17 cellular contexts compared by ENCODE assay signal in the genomic region with DNA sequence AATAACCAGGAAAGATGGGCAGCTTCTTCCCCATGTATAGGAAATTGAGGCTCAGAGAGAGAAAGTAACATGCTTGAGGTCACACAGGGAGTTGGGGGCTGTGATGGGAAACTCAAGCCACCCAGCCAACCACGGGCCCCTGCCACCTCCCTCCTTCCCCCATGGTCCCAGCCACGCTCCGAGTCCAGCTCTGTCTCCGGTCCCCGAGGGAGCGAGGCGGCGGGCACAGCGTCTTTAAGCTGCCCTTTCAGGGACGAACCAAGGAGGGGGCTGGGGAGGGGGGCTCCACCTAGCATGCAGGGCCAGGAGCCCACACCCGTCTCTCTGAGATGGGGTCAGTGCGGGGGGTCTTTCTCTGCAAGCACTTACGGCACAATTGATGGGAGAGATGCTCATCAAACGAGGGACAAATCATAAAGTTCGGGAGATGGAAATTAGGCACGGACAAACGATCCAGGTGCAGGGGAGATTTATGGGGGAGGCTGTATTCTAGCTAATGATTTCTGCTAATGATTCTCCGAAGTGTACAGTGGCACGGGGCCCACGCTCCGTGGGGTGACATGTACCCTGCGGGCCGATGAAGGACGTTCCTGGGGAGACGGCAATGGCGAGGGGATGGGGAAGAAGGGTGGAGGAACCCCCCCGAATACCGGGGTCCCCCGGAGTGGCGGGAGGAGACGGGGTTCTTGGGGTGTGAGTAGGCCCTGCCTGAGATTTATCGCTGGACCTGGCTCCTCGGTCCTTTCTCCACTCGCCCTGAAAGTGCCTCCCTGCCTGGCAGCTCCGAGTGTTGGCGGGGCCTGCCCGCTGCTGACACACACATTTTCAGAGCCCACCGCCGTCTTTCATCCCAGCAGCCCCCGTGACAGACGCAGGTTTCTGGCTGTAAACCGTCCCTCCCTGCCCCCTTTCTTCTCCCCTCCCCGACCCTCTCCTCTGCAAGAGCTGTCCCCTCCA. TPM values are rescaled to one million over a fixed set of nuclear protein-coding genes. Genes with fewer than 3 reads are reported as not detected.
DNase-seq lines count a peak whose midpoint lies in the region; ATAC-seq, FAIRE-seq and TF ChIP-seq lines count a peak whose summit lies in the region.
"Had no signal": no experiment of that assay in that cellular context is flagged by ENCODE, and none has a peak within 500 bp of the region (broad histone marks: within the 10 kb centered on the region; RNA-seq: fewer than 3 reads in every experiment).

No MANE protein-coding gene starts in this region.

- no peak overlapping the region for H3K56ac ChIP-seq in H1 (replicated peaks; ENCODE audit: insufficient read length, low read depth, low read length)

- no peaks in the 10 kb centered on the region for H3K79me1 ChIP-seq in H1 (ENCODE audit: low read depth, low read length)

- no peak for TF ChIP-seq POLR2A in body of pancreas (IDR thresholded peaks at IDR 0.05)
- no peak for TF ChIP-seq POLR2A in H1 (IDR thresholded peaks at IDR 0.05; ENCODE audit: control extremely low read depth in 1 of 2, low read depth in 2 of 2, low read length in 2 of 2)
- no peak for TF ChIP-seq POLR2A in Peyer's patch (IDR thresholded peaks at IDR 0.05)

- no peak overlapping the region for H3K23ac ChIP-seq in H1 (ENCODE audit: insufficient read length)

- DNase-seq in body of pancreas (peak; percentile 32 to 58 (median 44)), H1 (ENCODE audit: low read depth in 1 of 2, low spot score in 2 of 2) (no peak), neural progenitor cell (ENCODE audit: low spot score) (no peak), pancreas (peak in 2 of 6 donors; percentile 29 to 54), Peyer's patch (no peak)
- DNase-seq: C1 segment of cervical spinal cord; Caco-2; CD4-positive, alpha-beta memory T cell; DMS153; DND-41; H9 had no signal

- H3K27ac Mint-ChIP-seq in neural progenitor cell = peak overlapping the region; percentile 62
- H3K27ac Mint-ChIP-seq: CD4-positive, alpha-beta memory T cell; H9 had no signal

- no peaks in the 10 kb centered on the region for H3K27me3 ChIP-seq in body of pancreas
- H3K27me3 ChIP-seq in H1 (replicated peaks in 1 of 4; ENCODE audit: control insufficient read depth in 3 of 4, extremely low read depth in 1 of 4, insufficient read depth in 3 of 4, low read length in 3 of 4) = no peaks in the 10 kb centered on the region; a peak in 1 of 7 replicates
- no peaks in the 10 kb centered on the region for H3K27me3 ChIP-seq in neural progenitor cell
- no peaks in the 10 kb centered on the region for H3K27me3 ChIP-seq in pancreas
- no peaks in the 10 kb centered on the region for H3K27me3 ChIP-seq in Peyer's patch

- H3K9me3 ChIP-seq in body of pancreas (no peaks in the 10 kb centered on the region), H1 (ENCODE audit: insufficient read depth in 2 of 2, low read depth in 1 of 2, low read length in 1 of 2) (no peaks in the 10 kb centered on the region), neural progenitor cell (ENCODE audit: low read depth) (no peaks in the 10 kb centered on the region), pancreas (no peaks in the 10 kb centered on the region), Peyer's patch (no peaks in the 10 kb centered on the region)
- H3K9me3 ChIP-seq: Caco-2 had no signal

- H3K9ac ChIP-seq in H1 (replicated peaks in 1 of 4; ENCODE audit: extremely low read depth in 1 of 4, low read depth in 3 of 4, low read length in 3 of 4) (no peak overlapping the region), neural progenitor cell (no peak overlapping the region)

- H3K36me3 ChIP-seq in body of pancreas (replicated peaks in 1 of 2; ENCODE audit: insufficient read depth in 1 of 2, low read depth in 2 of 2) = no peaks in the 10 kb centered on the region
- H3K36me3 ChIP-seq in H1 (ENCODE audit: control insufficient read depth in 2 of 4, insufficient read depth in 4 of 4, low read length in 3 of 4) = no peaks in the 10 kb centered on the region
- no peaks in the 10 kb centered on the region for H3K36me3 ChIP-seq in neural progenitor cell
- no peaks in the 10 kb centered on the region for H3K36me3 ChIP-seq in pancreas
- H3K36me3 ChIP-seq in Peyer's patch = no peaks in the 10 kb centered on the region

- H4K20me1 ChIP-seq in H1 (replicated peaks in 1 of 2; ENCODE audit: control insufficient read depth in 1 of 2, insufficient read depth in 2 of 2, low read length in 2 of 2) (no peaks in the 10 kb centered on the region), neural progenitor cell (ENCODE audit: low read depth) (no peaks in the 10 kb centered on the region)

- H3K27ac ChIP-seq in body of pancreas (no peak overlapping the region), H1 (ENCODE audit: low read depth, low read length) (no peak overlapping the region), neural progenitor cell (no peak overlapping the region), pancreas (no peak overlapping the region), Peyer's patch (no peak overlapping the region)

- H2BK120ac ChIP-seq in H1 (replicated peaks; ENCODE audit: low read depth, low read length) = no peak overlapping the region

- 51 to 63% methylated on average over 43 of the region's 43 CpGs for WGBS in body of pancreas, 2 donors
- 93% methylated on average over 35 of the region's 43 CpGs; no CpG with 5 or more reads in 1 of the 2 experiments for WGBS in H1 (ENCODE audit: extremely low coverage in 1 of 2, insufficient coverage in 1 of 2, insufficient read length in 1 of 2, insufficient replicate concordance in 2 of 2, low coverage in 1 of 2, low lambda C conversion rate in 2 of 2, missing lambda C conversion rate in 1 of 2), 2 experiments
- 46 to 49% methylated on average over 39 to 43 of the region's 43 CpGs for WGBS in pancreas, 2 donors

- H3K4me3 ChIP-seq in body of pancreas = no peak overlapping the region
- no peak overlapping the region for H3K4me3 ChIP-seq in H1 (ENCODE audit: extremely low read depth in 1 of 4, insufficient read depth in 2 of 4, low read depth in 3 of 4, low read length in 4 of 4)
- no peak overlapping the region for H3K4me3 ChIP-seq in neural progenitor cell
- H3K4me3 ChIP-seq in pancreas = no peak overlapping the region
- H3K4me3 ChIP-seq in Peyer's patch = no peak overlapping the region

- ATAC-seq in body of pancreas (peak; percentile 69), pancreas (peak in 3 of 4 donors; percentile 26 to 73 (median 65)), HG02870 (IDR thresholded peaks at IDR 0.05; ENCODE audit: unreplicated experiment) (no peak), GM21619 (IDR thresholded peaks at IDR 0.05; ENCODE audit: unreplicated experiment) (no peak), GM19324 (IDR thresholded peaks at IDR 0.05; ENCODE audit: low FRiP score, unreplicated experiment) (no peak)
- ATAC-seq: HCT116 had no signal

- H3F3A ChIP-seq in neural progenitor cell (ENCODE audit: low read depth) = peaks cover 11% of the 10 kb centered on the region

- no peaks in the 10 kb centered on the region for H3K36me3 Mint-ChIP-seq in neural progenitor cell
- H3K36me3 Mint-ChIP-seq: CD4-positive, alpha-beta memory T cell had no signal

- no peak overlapping the region for H3K18ac ChIP-seq in H1 (ENCODE audit: extremely low read depth, low read length)

- no peak overlapping the region for H2AK5ac ChIP-seq in H1 (ENCODE audit: low read depth, low read length)

- peaks cover 24% of the 10 kb centered on the region for H3K27me3 Mint-ChIP-seq in neural progenitor cell (ENCODE audit: insufficient read depth, low read depth)

- H2BK5ac ChIP-seq in H1 (ENCODE audit: low read depth, low read length) = no peak overlapping the region

- FAIRE-seq in H1 (lab: Jason Lieb, UNC) = no peak
- no peak for FAIRE-seq in pancreas (lab: Jason Lieb, UNC)
- FAIRE-seq: G401.6, GM12892 had no signal

- no peak overlapping the region for H4K5ac ChIP-seq in H1 (ENCODE audit: insufficient read length, low read depth, low read length)

- peaks cover 42% of the 10 kb centered on the region for H3K4me1 Mint-ChIP-seq in neural progenitor cell

- H2BK12ac ChIP-seq in H1 (ENCODE audit: low read depth, low read length) = no peak overlapping the region

- H2AFZ ChIP-seq in H1 (ENCODE audit: low read length) (no peak overlapping the region), neural progenitor cell (replicated peaks) (no peak overlapping the region)

- no peak overlapping the region for H3K4me2 ChIP-seq in H1 (ENCODE audit: insufficient read depth in 1 of 2, low read depth in 2 of 2, low read length in 2 of 2)
- no peak overlapping the region for H3K4me2 ChIP-seq in neural progenitor cell

- POLR2A ChIA-PET in H1 (lab: Charles Lee; ENCODE audit: partially characterized antibody) = interaction anchor here (1.3 kb wide), 1 partner anchor 12 kb away, joined by 3 read pairs; no protein-coding TSS in a partner anchor

- H3K4ac ChIP-seq in H1 (replicated peaks; ENCODE audit: insufficient read length, low read depth, low read length) = no peak overlapping the region

- no peaks in the 10 kb centered on the region for H3K23me2 ChIP-seq in H1 (ENCODE audit: low read depth, low read length)

- no peak overlapping the region for H2BK20ac ChIP-seq in H1 (ENCODE audit: low read length)

- H4K8ac ChIP-seq in H1 (ENCODE audit: extremely low read depth, insufficient read depth, low read length) = no peak overlapping the region; the same call in 1 of the 2 replicates

- no peak for TF ChIP-seq RAD21 in H1 (IDR thresholded peaks at IDR 0.05 in 1 of 2, conservative IDR thresholded peaks at IDR 0.05 in 1 of 2; ENCODE audit: low read depth in 2 of 2, low read length in 2 of 2)

- H2BK15ac ChIP-seq in H1 (ENCODE audit: low read length) = 0 out of 2 replicates have a peak overlapping the region, but pooled peaks have one; percentile 61

- H3K14ac ChIP-seq in H1 (ENCODE audit: insufficient read length) = no peak overlapping the region

- CTCF ChIA-PET in H1 (lab: Charles Lee; ENCODE audit: partially characterized antibody) = interaction anchor here (0.6 to 2.2 kb wide), 6 partner anchors 8 to 121 kb away, joined by 3 to 6 read pairs (median 3); no protein-coding TSS in a partner anchor

- H3K4me1 ChIP-seq in body of pancreas = peaks cover 13% of the 10 kb centered on the region
- peaks cover 0 to 15% (median 3%) of the 10 kb centered on the region in 4 experiments; a peak in 6 of 7 replicates for H3K4me1 ChIP-seq in H1 (replicated peaks in 1 of 4; ENCODE audit: control insufficient read depth in 3 of 4, insufficient read depth in 4 of 4, low read length in 3 of 4)
- peaks cover 26% of the 10 kb centered on the region for H3K4me1 ChIP-seq in neural progenitor cell
- no peaks in the 10 kb centered on the region for H3K4me1 ChIP-seq in pancreas
- peaks cover 0 to 5% (median 0%) of the 10 kb centered on the region in 4 donors for H3K4me1 ChIP-seq in Peyer's patch
- H3K4me1 ChIP-seq: Caco-2 had no signal

- no peak for TF ChIP-seq CTCF in body of pancreas (IDR thresholded peaks at IDR 0.05)
- no peak for TF ChIP-seq CTCF in H1 (IDR thresholded peaks at IDR 0.05; ENCODE audit: control extremely low read depth in 1 of 3, insufficient read depth in 1 of 3, low read depth in 1 of 3, low read length in 3 of 3)
- TF ChIP-seq CTCF in neural progenitor cell (IDR thresholded peaks at IDR 0.05) = no peak
- TF ChIP-seq CTCF in pancreas (IDR thresholded peaks at IDR 0.05) = no peak
- no peak for TF ChIP-seq CTCF in Peyer's patch (IDR thresholded peaks at IDR 0.05)

- no peak for TF ChIP-seq EP300 in H1 (IDR thresholded peaks at IDR 0.05; ENCODE audit: borderline replicate concordance in 1 of 2, low read depth in 2 of 2, low read length in 2 of 2)

- H3K9me3 Mint-ChIP-seq in neural progenitor cell = no peaks in the 10 kb centered on the region
- H3K9me3 Mint-ChIP-seq: CD4-positive, alpha-beta memory T cell; H9 had no signal

- H3K79me2 ChIP-seq in H1 (ENCODE audit: control insufficient read depth in 1 of 2, insufficient read depth in 2 of 2, low read length in 2 of 2) (no peaks in the 10 kb centered on the region), neural progenitor cell (ENCODE audit: low read depth) (no peaks in the 10 kb centered on the region)

- no peak overlapping the region for H3K4me3 Mint-ChIP-seq in neural progenitor cell
- H3K4me3 Mint-ChIP-seq: CD4-positive, alpha-beta memory T cell; H9 had no signal

- intact Hi-C loops in body of pancreas (cut with DNase I) = no loop called here
- intact Hi-C loops in pancreas (cut with DNase I) = no loop called here

- H4K91ac ChIP-seq in H1 (replicated peaks; ENCODE audit: insufficient read length, low read length) = no peak overlapping the region

RNA-seq across cellular contexts. Expression of a gene that starts 31.2 kb away (rescaled TPM):
- total RNA-seq in body of pancreas (10 to 100 TPM in 1 of 2 donors, 1 to 10 TPM in 1; 9.3 to 14.2 TPM), neural progenitor cell (ENCODE audit: low replicate concordance) (3.4 and 10.1 TPM in 2 replicates), pancreas (10 to 100 TPM; 12.3 to 18.9 (median 13.8) TPM), Peyer's patch (100 to 1,000 TPM in 3 of 4 donors, 10 to 100 TPM in 1; 87.5 to 165 (median 137) TPM)
- total RNA-seq in H1 (2021; fragmentation: NEBNext Ultra II Directional; extraction: Animal tissue kit (Norgen Biotek cat#: 25700)) = 6.1 and 7.7 TPM in 2 replicates
- polyA plus RNA-seq in H1 (2011; rRNA removed) (4.4 and 5.9 TPM in 2 replicates), pancreas (10 to 100 TPM in 1 of 2 donors, 1 to 10 TPM in 1; 6.7 to 16.0 TPM)
- polyA plus RNA-seq in H1 (2011; cell fraction: cytosol; rRNA removed) = 3.6 TPM
- 10.1 TPM for polyA plus RNA-seq in H1 (2011; cell fraction: nucleus; rRNA removed)
- polyA plus RNA-seq in H1 (2012, experiment 1 of 2) = 2.2 to 4.5 TPM (median 4.3 TPM) in 4 replicates
- polyA plus RNA-seq in H1 (2012, experiment 2 of 2) = 2.9 TPM
- 6.5 TPM for polyA plus RNA-seq in H1 (2013, experiment 1 of 2)
- 6.3 TPM for polyA plus RNA-seq in H1 (2013, experiment 2 of 2)
- polyA minus RNA-seq in H1 (2011; rRNA and poly(A)+ RNA removed) = 3.9 and 5.8 TPM in 2 replicates
- polyA minus RNA-seq in H1 (2011; cell fraction: cytosol; rRNA and poly(A)+ RNA removed) = 5.8 TPM
- 10.2 TPM for polyA minus RNA-seq in H1 (2011; cell fraction: nucleus; rRNA and poly(A)+ RNA removed)

Comparison
In these comparisons a context has a peak if more than half of its experiments do, and no peak if none do; other contexts are left out.
1. ATAC-seq: peak in body of pancreas (single experiment) and pancreas (3 of 4); none in HG02870 (single experiment), GM21619 (single experiment) and GM19324 (single experiment).
2. DNase-seq: peak in body of pancreas (4 of 4); none in H1 (0 of 2), neural progenitor cell (single experiment) and Peyer's patch (0 of 3).